ENCODE assay signal across 8 cellular contexts in the genomic region with DNA sequence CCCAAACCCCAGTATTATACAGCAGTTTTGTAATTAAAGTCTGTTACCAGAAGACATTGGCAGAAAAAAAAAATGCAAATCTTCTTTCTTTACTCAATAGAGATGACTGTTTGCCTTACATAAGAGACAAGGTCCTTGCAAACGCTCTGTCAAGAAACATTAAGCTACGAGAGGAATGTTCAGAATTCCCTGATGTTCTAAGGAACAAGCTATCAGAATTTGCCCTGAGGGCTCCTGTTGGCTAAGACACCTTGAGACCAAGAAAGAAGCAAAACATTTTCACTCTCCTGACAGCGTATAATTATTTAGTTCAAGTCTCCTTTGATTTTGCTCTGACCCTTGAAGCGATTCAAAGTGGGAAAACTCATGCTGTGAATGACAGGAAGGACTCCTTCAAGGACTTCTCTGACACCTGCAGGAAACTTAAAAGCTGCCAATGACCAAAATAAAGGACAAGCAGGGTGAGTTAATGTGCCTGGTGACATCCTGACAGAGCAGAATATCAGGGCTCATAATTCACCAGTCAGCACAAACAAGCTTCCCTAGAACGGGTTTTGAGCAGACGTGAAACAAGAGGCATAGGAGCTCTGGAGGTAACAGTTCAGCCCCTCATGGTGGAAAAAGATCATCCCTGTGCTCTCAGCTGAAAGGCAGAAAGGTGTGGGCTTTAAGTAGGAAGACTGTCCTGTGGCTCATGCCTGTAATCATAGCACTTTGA. TPM values are rescaled to one million over a fixed set of nuclear protein-coding genes. Genes with fewer than 3 reads are reported as not detected.
A peak's percentile ranks its signal among the peaks of the same experiment; 100 is the strongest.
DNase-seq lines count a peak whose midpoint lies in the region; ATAC-seq and TF ChIP-seq lines count a peak whose summit lies in the region.

No MANE protein-coding gene starts in this region.

- no peak for TF ChIP-seq CTCF in GM06990 (IDR thresholded peaks at IDR 0.05; ENCODE audit: insufficient read depth, low read length, poor library complexity, severe bottlenecking)
- no peak for TF ChIP-seq CTCF in PC-9 (conservative IDR thresholded peaks at IDR 0.05)
- no peak for TF ChIP-seq CTCF in endothelial cell (IDR thresholded peaks at IDR 0.05; ENCODE audit: unreplicated experiment)

- H3K27ac Mint-ChIP-seq in endothelial cell (ENCODE audit: unreplicated experiment), result peak overlapping the region; percentile 61

- POLR2A ChIA-PET in PC-9 (lab: Charles Lee; ENCODE audit: unreplicated experiment), result interaction anchor here (0.6 to 0.7 kb wide), 4 partner anchors 31 to 145 kb away, joined by 3 to 7 read pairs (median 4); partner anchors contain the start of gene FAM219B

- intact Hi-C loops in PC-9 (cut with micrococcal nuclease; ENCODE audit: unreplicated experiment), result no loop called here

- H3K4me3 ChIP-seq in GM06990 (replicated peaks; ENCODE audit: low read depth, low read length) (peak overlapping the region; percentile 57), PC-9 (no peak overlapping the region)

- no peaks in the 10 kb centered on the region for H3K9me3 ChIP-seq in PC-9 (ENCODE audit: insufficient read depth, low read depth)

- H4K20me1 ChIP-seq in PC-9 (ENCODE audit: insufficient read depth), result peaks cover 41% of the 10 kb centered on the region

- H3K9me3 Mint-ChIP-seq in endothelial cell (ENCODE audit: unreplicated experiment), result peaks cover 5% of the 10 kb centered on the region

- no peaks in the 10 kb centered on the region for H3K9me2 ChIP-seq in PC-9 (ENCODE audit: insufficient read depth)

- peaks cover 20% of the 10 kb centered on the region for H3K36me3 Mint-ChIP-seq in endothelial cell (ENCODE audit: low read depth, unreplicated experiment)

- no peak overlapping the region for H2AFZ ChIP-seq in PC-9

- peak overlapping the region; percentile 21 for H3K27ac ChIP-seq in PC-9

- ATAC-seq in HG02623 (IDR thresholded peaks at IDR 0.05; ENCODE audit: unreplicated experiment), result no peak

- BruUV-seq in PC-9 (replicated peaks; lab: Mats Ljungman, UMichigan), result no TSS peak

- CTCF ChIA-PET in PC-9 (lab: Charles Lee), result interaction anchor here (0.6 to 0.7 kb wide), 4 partner anchors 23 to 92 kb away, joined by 3 to 4 read pairs (median 3); no protein-coding TSS in a partner anchor

- DNase-seq in GM06990 (ENCODE audit: extremely low read depth, insufficient read length) (no peak), PC-9 (peak in 1 of 2 experiments; percentile 91), endothelial cell (ENCODE audit: low spot score) (no peak), renal cortical epithelial cell (ENCODE audit: low read depth) (peak; percentile 86), OCI-M1 (lab: John Stamatoyannopoulos, UW) (no peak), NCI-H1417 (lab: John Stamatoyannopoulos, UW) (no peak)
- DNase-seq in activated CD4-positive, CD25-positive, alpha-beta regulatory T cell (lab: John Stamatoyannopoulos, UW), result no peak

- no peaks in the 10 kb centered on the region for H3K27me3 ChIP-seq in GM06990 (replicated peaks; ENCODE audit: control insufficient read depth, insufficient read depth, low read length)
- H3K27me3 ChIP-seq in PC-9 (ENCODE audit: insufficient read depth, low read depth), result no peaks in the 10 kb centered on the region

- H3K4me3 Mint-ChIP-seq in endothelial cell (ENCODE audit: unreplicated experiment), result peak overlapping the region; percentile 62

- H3K27me3 Mint-ChIP-seq in endothelial cell (ENCODE audit: unreplicated experiment), result peaks cover 9% of the 10 kb centered on the region

- H3K4me1 ChIP-seq in PC-9 (replicated peaks; ENCODE audit: insufficient read depth), result peaks cover 59% of the 10 kb centered on the region

- peaks cover 63% of the 10 kb centered on the region for H3K79me2 ChIP-seq in PC-9 (ENCODE audit: low read depth)

- H3K36me3 ChIP-seq in GM06990 (ENCODE audit: control insufficient read depth, insufficient read depth, low read length) (peaks cover 4% of the 10 kb centered on the region), PC-9 (ENCODE audit: low read depth) (no peaks in the 10 kb centered on the region)

- peak overlapping the region; percentile 85 for H3K4me2 ChIP-seq in PC-9

- peaks cover 46% of the 10 kb centered on the region for H3K4me1 Mint-ChIP-seq in endothelial cell (ENCODE audit: unreplicated experiment)

- H3F3A ChIP-seq in PC-9 (ENCODE audit: insufficient read depth, low read depth), result peaks cover 33% of the 10 kb centered on the region; the same call in 1 of the 2 replicates

RNA-seq across cellular contexts. Expression of gene SCAMP2, which starts 2.5 kb away (rescaled TPM):
- 84.6 and 87.4 TPM in 2 replicates for total RNA-seq in PC-9 (2021)
- 56.1 TPM for total RNA-seq in endothelial cell (ENCODE audit: unreplicated experiment)
- 19.4 and 64.5 TPM in 2 replicates for total RNA-seq in renal cortical epithelial cell

RNA-seq across cellular contexts. Expression of gene MPI, which starts 19.2 kb away (rescaled TPM):
- 22.5 and 23.0 TPM in 2 replicates for total RNA-seq in PC-9 (2021)
- 22.2 TPM for total RNA-seq in endothelial cell (ENCODE audit: unreplicated experiment)
- 57.3 and 86.6 TPM in 2 replicates for total RNA-seq in renal cortical epithelial cell

RNA-seq across cellular contexts. Expression of gene ULK3, which starts 27.7 kb away (rescaled TPM):
- total RNA-seq in PC-9 (2021) (30.2 and 46.6 TPM in 2 replicates), endothelial cell (ENCODE audit: unreplicated experiment) (25.6 TPM), renal cortical epithelial cell (13.4 and 20.4 TPM in 2 replicates)

RNA-seq across cellular contexts. Expression of gene FAM219B, which starts 36.0 kb away (rescaled TPM):
- total RNA-seq in PC-9 (2021) (41.8 and 45.5 TPM in 2 replicates), endothelial cell (ENCODE audit: unreplicated experiment) (70.0 TPM), renal cortical epithelial cell (34.9 and 47.0 TPM in 2 replicates)

RNA-seq across cellular contexts. Expression of gene CPLX3, which starts 44.2 kb away (rescaled TPM):
- total RNA-seq in PC-9 (2021) (not detected in 2 replicates), endothelial cell (ENCODE audit: unreplicated experiment) (not detected), renal cortical epithelial cell (not detected in 2 replicates)
